8 cellular contexts compared by ENCODE assay signal in genomic region chr2:130583582-130583981, GRCh38. TPM values are rescaled to one million over a fixed set of nuclear protein-coding genes. Genes with fewer than 3 reads are reported as not detected.
"Had no signal": no experiment of that assay in that cellular context is flagged by ENCODE, and none has a peak within 500 bp of the region (broad histone marks: within the 10 kb centered on the region; RNA-seq: fewer than 3 reads in every experiment).

No MANE protein-coding gene starts in this region.

RNA-seq across cellular contexts. Expression of gene CFC1, which starts 15.8 kb away (rescaled TPM):
- total RNA-seq: LHCN-M2, MCF 10A, NCI-H460, OCI-LY7, Peyer's patch, Right ventricle myocardium superior, SJSA1 had no signal
- polyA plus RNA-seq: SK-N-SH had no signal

RNA-seq across cellular contexts. Expression of gene POTEJ, which starts 27.7 kb away (rescaled TPM):
- total RNA-seq: LHCN-M2, MCF 10A, NCI-H460, Right ventricle myocardium superior, SJSA1 had no signal
- polyA plus RNA-seq: SK-N-SH had no signal
